ENCODE assay signal across 9 cellular contexts in genomic region chr2:210225461-210225798, GRCh38. TPM values are rescaled to one million over a fixed set of nuclear protein-coding genes. Genes with fewer than 3 reads are reported as not detected.
DNase-seq lines count a peak whose midpoint lies in the region; ATAC-seq and TF ChIP-seq lines count a peak whose summit lies in the region.
"Had no signal": no experiment of that assay in that cellular context is flagged by ENCODE, and none has a peak within 500 bp of the region (broad histone marks: within the 10 kb centered on the region; RNA-seq: fewer than 3 reads in every experiment).

No MANE protein-coding gene starts in this region.

- H3K4me3 Mint-ChIP-seq in naive thymus-derived CD8-positive, alpha-beta T cell: peak overlapping the region in 2 of 10 donors; percentile 9 to 23

- POLR2A ChIA-PET in naive thymus-derived CD8-positive, alpha-beta T cell (lab: Charles Lee): no interaction called here

- H3K27ac ChIP-seq in SJSA1 (no peak overlapping the region), gastroesophageal sphincter (peak overlapping the region in 1 of 4 donors; percentile 52), rectal smooth muscle tissue (ENCODE audit: low read depth, low read length) (no peak overlapping the region)

- H3K4me3 ChIP-seq in SJSA1 (peak overlapping the region; percentile 32), gastroesophageal sphincter (peak overlapping the region; percentile 25 to 60), rectal smooth muscle tissue (ENCODE audit: low read length) (peak overlapping the region; percentile 51)

- H3K27me3 Mint-ChIP-seq in naive thymus-derived CD8-positive, alpha-beta T cell: peaks cover 18 to 60% (median 45%) of the 10 kb centered on the region in 5 donors

- H3K36me3 ChIP-seq in SJSA1 (no peaks in the 10 kb centered on the region), gastroesophageal sphincter (no peaks in the 10 kb centered on the region), rectal smooth muscle tissue (ENCODE audit: control insufficient read depth, insufficient read depth, low read length) (no peaks in the 10 kb centered on the region)

- no peaks in the 10 kb centered on the region for H3K36me3 Mint-ChIP-seq in naive thymus-derived CD8-positive, alpha-beta T cell

- TF ChIP-seq EP300 in gastroesophageal sphincter (IDR thresholded peaks at IDR 0.05): no peak

- 16 to 17% methylated on average over 10 of the region's 10 CpGs for WGBS in gastroesophageal sphincter (ENCODE audit: low coverage in 1 of 2), 2 donors

- H3K9ac ChIP-seq in rectal smooth muscle tissue (ENCODE audit: low read length): no peak overlapping the region

- peaks cover 0 to 7% (median 3%) of the 10 kb centered on the region in 4 donors for H3K4me1 Mint-ChIP-seq in naive thymus-derived CD8-positive, alpha-beta T cell

- H3K27me3 ChIP-seq in SJSA1 (replicated peaks) (peaks cover 35% of the 10 kb centered on the region), gastroesophageal sphincter (peaks cover 47% of the 10 kb centered on the region), rectal smooth muscle tissue (ENCODE audit: control insufficient read depth, insufficient read depth, low read length) (no peaks in the 10 kb centered on the region)

- in situ Hi-C loops in G401 (cut with HindIII; ENCODE audit: low sequenced_read_pairs): no loop called here

- no peaks in the 10 kb centered on the region for H3K9me3 Mint-ChIP-seq in naive thymus-derived CD8-positive, alpha-beta T cell

- H3K27ac Mint-ChIP-seq in naive thymus-derived CD8-positive, alpha-beta T cell: no peak overlapping the region

- DNase-seq in G401 (ENCODE audit: low spot score) (peak; percentile 18), SJSA1 (ENCODE audit: low read depth in 1 of 2, low spot score in 2 of 2) (no peak)
- no peak for DNase-seq in activated CD8-positive, alpha-beta memory T cell treated with anti-CD3 and anti-CD28 coated beads, Interleukin-2, amount 50 U/mL, for 4 hours
- no peak for DNase-seq in naive thymus-derived CD8-positive, alpha-beta T cell

- H3K9me3 ChIP-seq in SJSA1 (replicated peaks) (no peaks in the 10 kb centered on the region), gastroesophageal sphincter (no peaks in the 10 kb centered on the region)

- H3K4me1 ChIP-seq in SJSA1 (replicated peaks) (peaks cover 12% of the 10 kb centered on the region), gastroesophageal sphincter (peaks cover 0 to 12% (median 5%) of the 10 kb centered on the region in 3 donors), rectal smooth muscle tissue (ENCODE audit: control insufficient read depth, insufficient read depth, low read length) (no peaks in the 10 kb centered on the region)

- TF ChIP-seq POLR2A in gastroesophageal sphincter (IDR thresholded peaks at IDR 0.05): no peak

- TF ChIP-seq CTCF in gastroesophageal sphincter (IDR thresholded peaks at IDR 0.05): no peak

- ATAC-seq in gastroesophageal sphincter (no peak), HG03378 (IDR thresholded peaks at IDR 0.05; ENCODE audit: unreplicated experiment) (no peak), HG03025 (IDR thresholded peaks at IDR 0.05; ENCODE audit: low FRiP score, unreplicated experiment) (no peak)
- ATAC-seq in naive thymus-derived CD8-positive, alpha-beta T cell: no peak

RNA-seq across cellular contexts. Expression of gene ACADL, which starts 0.2 kb away (rescaled TPM):
- total RNA-seq in G401 (2014; rRNA removed; shearing (Covaris generic)): not detected in 2 replicates
- total RNA-seq in SJSA1 (2014; rRNA removed; shearing (Covaris generic)): not detected in 2 replicates
- total RNA-seq in gastroesophageal sphincter: 1 to 10 TPM in 3 of 4 donors, under 1 TPM in 1; 0.58 to 5.9 (median 2.5) TPM
- not detected for total RNA-seq in naive thymus-derived CD8-positive, alpha-beta T cell
- not detected for polyA plus RNA-seq in naive thymus-derived CD8-positive, alpha-beta T cell
- total RNA-seq: lung microvascular endothelial cell had no signal

RNA-seq across cellular contexts. Expression of gene KANSL1L, which starts 54.2 kb away (rescaled TPM):
- 3.0 and 9.2 TPM in 2 replicates for total RNA-seq in G401 (2014; rRNA removed; shearing (Covaris generic))
- 17.7 and 32.9 TPM in 2 replicates for total RNA-seq in SJSA1 (2014; rRNA removed; shearing (Covaris generic))
- 10 to 100 TPM; 24.2 to 54.6 (median 37.9) TPM for total RNA-seq in gastroesophageal sphincter
- total RNA-seq in naive thymus-derived CD8-positive, alpha-beta T cell: 10 to 100 TPM; 20.8 to 24.1 TPM
- polyA plus RNA-seq in naive thymus-derived CD8-positive, alpha-beta T cell: 1 to 10 TPM in 1 of 3 donors, under 1 TPM in 2; 0.76 to 1.2 (median 0.78) TPM
